ENCODE assay signal across 8 cellular contexts in genomic region chr7:157273208-157274202, GRCh38.
DNase-seq lines count a peak whose midpoint lies in the region; ATAC-seq and TF ChIP-seq lines count a peak whose summit lies in the region.

No MANE protein-coding gene starts in this region.

- H3K9me3 ChIP-seq in CD8-positive, alpha-beta T cell (ENCODE audit: low read length), result no peaks in the 10 kb centered on the region
- H3K9me3 ChIP-seq in OCI-LY7 (ENCODE audit: low read length), result no peaks in the 10 kb centered on the region
- H3K9me3 ChIP-seq in fibroblast of lung (ENCODE audit: control insufficient read depth, insufficient read depth, low read depth, low read length), result no peaks in the 10 kb centered on the region
- H3K9me3 ChIP-seq in neural progenitor cell (ENCODE audit: low read depth), result no peaks in the 10 kb centered on the region
- H3K9me3 ChIP-seq in stomach, result no peaks in the 10 kb centered on the region

- no peaks in the 10 kb centered on the region for H3K27me3 ChIP-seq in CD8-positive, alpha-beta T cell (ENCODE audit: insufficient read depth, low read length)
- no peaks in the 10 kb centered on the region for H3K27me3 ChIP-seq in fibroblast of lung (ENCODE audit: control insufficient read depth, insufficient read depth, low read length)
- no peaks in the 10 kb centered on the region for H3K27me3 ChIP-seq in neural progenitor cell
- peaks cover 0 to 8% (median under 1%) of the 10 kb centered on the region in 3 donors for H3K27me3 ChIP-seq in stomach

- no TSS peak for BruUV-seq in OCI-LY7 (replicated peaks; lab: Mats Ljungman, UMichigan)

- TF ChIP-seq POLR2A in stomach (IDR thresholded peaks at IDR 0.05), result no peak

- H3K4me2 ChIP-seq in OCI-LY7 (ENCODE audit: low read length), result no peak overlapping the region; the same call in 1 of the 2 replicates
- H3K4me2 ChIP-seq in fibroblast of lung (ENCODE audit: extremely low read depth, insufficient read depth, low read length), result no peak overlapping the region
- H3K4me2 ChIP-seq in neural progenitor cell, result no peak overlapping the region

- no peaks in the 10 kb centered on the region for H3K9me2 ChIP-seq in OCI-LY7 (ENCODE audit: insufficient read depth, low read length)

- H3K4me3 ChIP-seq in CD8-positive, alpha-beta T cell (ENCODE audit: low read depth, low read length), result no peak overlapping the region
- no peak overlapping the region for H3K4me3 ChIP-seq in OCI-LY7 (ENCODE audit: low read depth, low read length, poor library complexity, severe bottlenecking)
- no peak overlapping the region for H3K4me3 ChIP-seq in fibroblast of lung (replicated peaks in 1 of 4; ENCODE audit: control extremely low read depth in 1 of 4, insufficient read depth in 1 of 4, low read depth in 3 of 4, low read length in 4 of 4)
- no peak overlapping the region for H3K4me3 ChIP-seq in neural progenitor cell
- H3K4me3 ChIP-seq in stomach, result no peak overlapping the region

- H3K9ac ChIP-seq in fibroblast of lung (ENCODE audit: insufficient read depth, low read length) (no peak overlapping the region), neural progenitor cell (no peak overlapping the region)

- H3K9me3 Mint-ChIP-seq in CD8-positive, alpha-beta T cell, result no peaks in the 10 kb centered on the region
- H3K9me3 Mint-ChIP-seq in activated T-cell treated with anti-CD3 and anti-CD28 coated beads, Interleukin-2, amount 50 U/mL, for 24 hours, result no peaks in the 10 kb centered on the region
- H3K9me3 Mint-ChIP-seq in neural progenitor cell, result no peaks in the 10 kb centered on the region

- WGBS in stomach, 5 donors, result 26 to 31% (median 27%) methylated on average over 26 to 27 of the region's 27 CpGs

- H3K79me2 ChIP-seq in OCI-LY7 (ENCODE audit: insufficient read depth, low read depth, low read length), result no peaks in the 10 kb centered on the region
- H3K79me2 ChIP-seq in fibroblast of lung (ENCODE audit: control insufficient read depth, insufficient read depth, low read length), result no peaks in the 10 kb centered on the region
- H3K79me2 ChIP-seq in neural progenitor cell (ENCODE audit: low read depth), result no peaks in the 10 kb centered on the region

- no peak overlapping the region for H3K27ac ChIP-seq in CD8-positive, alpha-beta T cell (ENCODE audit: low read depth, low read length)
- H3K27ac ChIP-seq in OCI-LY7 (ENCODE audit: low read depth, low read length, poor library complexity, severe bottlenecking) (no peak overlapping the region), fibroblast of lung (ENCODE audit: insufficient read depth, low read length) (no peak overlapping the region), neural progenitor cell (no peak overlapping the region), stomach (peak overlapping the region in 1 of 5 donors; percentile 84)

- H3K36me3 ChIP-seq in CD8-positive, alpha-beta T cell (ENCODE audit: insufficient read depth, low read length), result peaks cover 2% of the 10 kb centered on the region
- H3K36me3 ChIP-seq in OCI-LY7 (ENCODE audit: insufficient read depth, low read length) (peaks cover 16% of the 10 kb centered on the region), fibroblast of lung (ENCODE audit: control insufficient read depth, insufficient read depth, low read length) (peaks cover 10% of the 10 kb centered on the region), neural progenitor cell (no peaks in the 10 kb centered on the region), stomach (peaks cover 13 to 32% (median 28%) of the 10 kb centered on the region in 4 donors)

- H3K27me3 Mint-ChIP-seq in CD8-positive, alpha-beta T cell (ENCODE audit: low read depth), result peaks cover 2% of the 10 kb centered on the region
- H3K27me3 Mint-ChIP-seq in activated T-cell treated with anti-CD3 and anti-CD28 coated beads, Interleukin-2, amount 50 U/mL, for 24 hours, result peaks cover 9% of the 10 kb centered on the region
- peaks cover 5% of the 10 kb centered on the region for H3K27me3 Mint-ChIP-seq in neural progenitor cell (ENCODE audit: insufficient read depth, low read depth)

- DNase-seq in CD8-positive, alpha-beta T cell, result peak; percentile 32 to 76 (median 58)
- peak; percentile 67 for DNase-seq in OCI-LY7 (ENCODE audit: low spot score)
- DNase-seq in activated T-cell treated with anti-CD3 and anti-CD28 coated beads, Interleukin-2, amount 50 U/mL, for 24 hours, result peak; percentile 79
- peak; percentile 69 to 71 for DNase-seq in fibroblast of lung (ENCODE audit: low read depth in 2 of 2)
- peak; percentile 85 for DNase-seq in neural progenitor cell (ENCODE audit: low spot score)
- peak; percentile 73 for DNase-seq in stomach

- H2AFZ ChIP-seq in OCI-LY7 (ENCODE audit: low read length) (no peak overlapping the region), fibroblast of lung (ENCODE audit: low read length) (no peak overlapping the region), neural progenitor cell (replicated peaks) (no peak overlapping the region)

- no peaks in the 10 kb centered on the region for H3F3A ChIP-seq in neural progenitor cell (ENCODE audit: low read depth)

- no peak overlapping the region for H3K4me3 Mint-ChIP-seq in CD8-positive, alpha-beta T cell
- H3K4me3 Mint-ChIP-seq in activated T-cell treated with anti-CD3 and anti-CD28 coated beads, Interleukin-2, amount 50 U/mL, for 24 hours, result no peak overlapping the region
- H3K4me3 Mint-ChIP-seq in neural progenitor cell, result peak overlapping the region; percentile 17

- CTCF ChIA-PET in CD8-positive, alpha-beta T cell (lab: Charles Lee), result interaction anchor here (0.5 to 4.5 kb wide), 16 partner anchors 9 to 302 kb away, joined by 3 to 15 read pairs (median 4); no protein-coding TSS in a partner anchor
- CTCF ChIA-PET in OCI-LY7 (lab: Charles Lee; ENCODE audit: unreplicated experiment), result interaction anchor here (1.7 kb wide), 1 partner anchor 65 kb away, joined by 3 read pairs; no protein-coding TSS in a partner anchor

- peak; percentile 92 for ATAC-seq in CD8-positive, alpha-beta T cell
- ATAC-seq in GM19395 (IDR thresholded peaks at IDR 0.05; ENCODE audit: unreplicated experiment), result peak; percentile 84
- ATAC-seq in HG03469 (IDR thresholded peaks at IDR 0.05; ENCODE audit: unreplicated experiment), result peak; percentile 59

- peaks cover 21% of the 10 kb centered on the region for H3K4me1 ChIP-seq in CD8-positive, alpha-beta T cell (ENCODE audit: insufficient read depth, low read length)
- H3K4me1 ChIP-seq in OCI-LY7 (ENCODE audit: insufficient read depth, low read length, poor library complexity, severe bottlenecking) (no peaks in the 10 kb centered on the region), fibroblast of lung (ENCODE audit: control insufficient read depth, extremely low read depth, insufficient read depth, low read length) (peaks cover 9% of the 10 kb centered on the region), neural progenitor cell (no peaks in the 10 kb centered on the region), stomach (peaks cover 25 to 35% (median 30%) of the 10 kb centered on the region in 4 donors)

- intact Hi-C loops in CD8-positive, alpha-beta T cell (cut with DNase I, micrococcal nuclease), result loop anchor here (1.0 to 5.0 kb wide), 4 partner anchors 67 to 1476 kb away; no protein-coding TSS in a partner anchor
- intact Hi-C loops in OCI-LY7 (cut with micrococcal nuclease; ENCODE audit: unreplicated experiment), result loop anchor here (2.0 to 5.0 kb wide), 2 partner anchors 67 to 301 kb away; no protein-coding TSS in a partner anchor
- intact Hi-C loops in stomach (cut with DNase I; ENCODE audit: low total_unique reads), result no loop called here

- peaks cover 24% of the 10 kb centered on the region for H3K4me1 Mint-ChIP-seq in CD8-positive, alpha-beta T cell (ENCODE audit: low read depth)
- peaks cover 31% of the 10 kb centered on the region for H3K4me1 Mint-ChIP-seq in activated T-cell treated with anti-CD3 and anti-CD28 coated beads, Interleukin-2, amount 50 U/mL, for 24 hours (ENCODE audit: low read depth)
- peaks cover 9% of the 10 kb centered on the region for H3K4me1 Mint-ChIP-seq in neural progenitor cell

- no peak for TF ChIP-seq EP300 in stomach (IDR thresholded peaks at IDR 0.05)

- TF ChIP-seq CTCF in CD8-positive, alpha-beta T cell (IDR thresholded peaks at IDR 0.05), result peak; percentile 90
- peak; percentile 91 for TF ChIP-seq CTCF in OCI-LY7 (conservative IDR thresholded peaks at IDR 0.05; ENCODE audit: low read length)
- peak; percentile 92 to 94 for TF ChIP-seq CTCF in fibroblast of lung (conservative IDR thresholded peaks at IDR 0.05 in 1 of 2, IDR thresholded peaks at IDR 0.05 in 1 of 2; ENCODE audit: low read depth in 1 of 2, low read length in 2 of 2)
- peak; percentile 93 for TF ChIP-seq CTCF in neural progenitor cell (IDR thresholded peaks at IDR 0.05)
- TF ChIP-seq CTCF in stomach (IDR thresholded peaks at IDR 0.05), result peak in 5 of 7 experiments; percentile 85 to 98 (median 94)

- H4K20me1 ChIP-seq in OCI-LY7 (ENCODE audit: insufficient read depth, low read length) (no peaks in the 10 kb centered on the region), fibroblast of lung (ENCODE audit: control insufficient read depth, extremely low read depth, insufficient read depth, low read length) (no peaks in the 10 kb centered on the region), neural progenitor cell (ENCODE audit: low read depth) (no peaks in the 10 kb centered on the region)

- POLR2A ChIA-PET in CD8-positive, alpha-beta T cell (lab: Charles Lee), result no interaction called here
- POLR2A ChIA-PET in OCI-LY7 (lab: Charles Lee), result no interaction called here

- peak overlapping the region; percentile 72 for H3K27ac Mint-ChIP-seq in CD8-positive, alpha-beta T cell
- H3K27ac Mint-ChIP-seq in activated T-cell treated with anti-CD3 and anti-CD28 coated beads, Interleukin-2, amount 50 U/mL, for 24 hours, result peak overlapping the region; percentile 66
- H3K27ac Mint-ChIP-seq in neural progenitor cell, result peak overlapping the region; percentile 58

- peaks cover 27% of the 10 kb centered on the region for H3K36me3 Mint-ChIP-seq in CD8-positive, alpha-beta T cell
- peaks cover 34% of the 10 kb centered on the region for H3K36me3 Mint-ChIP-seq in activated T-cell treated with anti-CD3 and anti-CD28 coated beads, Interleukin-2, amount 50 U/mL, for 24 hours (ENCODE audit: low read depth)
- H3K36me3 Mint-ChIP-seq in neural progenitor cell, result peaks cover 11% of the 10 kb centered on the region
